Comparison of ENCODE assay signal across 9 cellular contexts in the genomic region with DNA sequence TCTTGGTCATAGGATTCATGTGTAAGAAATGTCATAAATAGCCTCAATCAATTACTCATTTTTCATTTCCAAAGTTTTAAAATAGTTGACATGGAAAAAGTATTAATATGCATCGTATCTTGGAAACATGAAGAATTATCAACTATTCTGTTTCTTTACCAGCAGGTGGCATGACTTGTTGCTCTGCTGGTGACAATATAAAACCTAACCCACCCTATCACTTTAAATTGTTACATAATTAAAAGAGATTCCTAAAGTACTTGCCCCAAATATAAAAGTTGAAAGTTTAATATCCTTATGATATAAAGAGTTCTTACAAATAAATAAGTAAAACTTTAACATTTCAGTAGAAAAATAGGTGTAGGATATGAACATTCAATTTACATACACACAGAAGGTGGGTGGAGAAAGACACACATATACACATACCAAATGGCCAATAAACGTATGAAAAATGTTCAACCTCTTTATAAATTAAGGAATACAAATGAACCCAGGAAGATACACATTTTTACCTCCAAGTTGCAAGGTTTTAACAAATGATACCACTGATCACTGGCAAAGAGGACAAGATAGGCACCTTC. TPM values are rescaled to one million over a fixed set of nuclear protein-coding genes. Genes with fewer than 3 reads are reported as not detected.
DNase-seq lines count a peak whose midpoint lies in the region; ATAC-seq, FAIRE-seq and TF ChIP-seq lines count a peak whose summit lies in the region.
"Had no signal": no experiment of that assay in that cellular context is flagged by ENCODE, and none has a peak within 500 bp of the region (broad histone marks: within the 10 kb centered on the region; RNA-seq: fewer than 3 reads in every experiment).

No MANE protein-coding gene starts in this region.

- no peak overlapping the region; a peak in 1 of 4 replicates for H3K9ac ChIP-seq in K562 (ENCODE audit: insufficient read depth in 1 of 2, low read depth in 2 of 2, low read length in 2 of 2)

- H3K27me3 ChIP-seq in K562 (ENCODE audit: control insufficient read depth in 2 of 2, insufficient read depth in 2 of 2, low read length in 2 of 2) (no peaks in the 10 kb centered on the region), lung (ENCODE audit: control insufficient read depth, insufficient read depth) (no peaks in the 10 kb centered on the region), right cardiac atrium (ENCODE audit: control insufficient read depth, insufficient read depth) (no peaks in the 10 kb centered on the region)

- 0 out of 3 replicates have a peak, but pooled peaks have one; percentile 26 for ATAC-seq in K562
- ATAC-seq in lung (ENCODE audit: insufficient read depth, low FRiP score): no peak
- ATAC-seq in HG03159 (IDR thresholded peaks at IDR 0.05; ENCODE audit: unreplicated experiment): no peak
- no peak for ATAC-seq in right cardiac atrium

- 17% methylated on average over 2 of the region's 2 CpGs for whole genome bisulfite sequencing in K562 (ENCODE audit: insufficient coverage, low coverage, missing lambda C conversion rate)
- WGBS in lung, 2 donors: 31 to 40% methylated on average over 2 of the region's 2 CpGs
- WGBS in right cardiac atrium: 61% methylated on average over 2 of the region's 2 CpGs

- in situ Hi-C loops in K562 (cut with MboI): no loop called here

- no TSS peak for BruUV-seq in K562 (replicated peaks; lab: Mats Ljungman, UMichigan)

- TF ChIP-seq EP300 in K562 (IDR thresholded peaks at IDR 0.05; ENCODE audit: low read length): no peak

- peak; percentile 62 to 78 for TF ChIP-seq RAD21 in K562 (CRISPR knock-in tag; conservative IDR thresholded peaks at IDR 0.05 in 1 of 2, IDR thresholded peaks at IDR 0.05 in 1 of 2)

- H3K27ac ChIP-seq in C4-2B (no peak overlapping the region), K562 (ENCODE audit: extremely low read depth, low read depth, low read length) (no peak overlapping the region), lung (ENCODE audit: low read depth in 1 of 2, low read length in 1 of 2) (no peak overlapping the region), right cardiac atrium (ENCODE audit: low read length) (no peak overlapping the region)

- no peak overlapping the region for H3K4me3 ChIP-seq in K562
- no peak overlapping the region for H3K4me3 ChIP-seq in lung
- H3K4me3 ChIP-seq in right cardiac atrium (ENCODE audit: low read length): no peak overlapping the region

- no peaks in the 10 kb centered on the region for H4K20me1 ChIP-seq in K562 (replicated peaks; ENCODE audit: control insufficient read depth, insufficient read depth, low read length)

- intact Hi-C loops in K562 (cut with micrococcal nuclease): loop anchor here (2.0 kb wide), 2 partner anchors 107 to 171 kb away; no protein-coding TSS in a partner anchor
- intact Hi-C loops in right cardiac atrium (cut with DNase I): loop anchor here in 1 of 4 donors (10.0 kb wide), 1 partner anchor 167 kb away; no protein-coding TSS in a partner anchor

- H3K79me2 ChIP-seq in K562 (ENCODE audit: control insufficient read depth, insufficient read depth, low read length): no peaks in the 10 kb centered on the region; the same call in 1 of the 3 replicates

- CTCF ChIA-PET in K562 (lab: Yijun Ruan, JAX; ENCODE audit: low intra/inter-chr PET ratio): interaction anchor here (0.6 to 1.6 kb wide), 5 partner anchors 107 to 172 kb away, joined by 3 to 9 read pairs (median 3); no protein-coding TSS in a partner anchor

- no peak overlapping the region for H3K4me2 ChIP-seq in K562 (ENCODE audit: insufficient read depth, low read length)

- FAIRE-seq in K562 (lab: Jason Lieb, UNC): peak; percentile 52

- H3K9me1 ChIP-seq in K562 (ENCODE audit: control insufficient read depth, insufficient read depth, low read length): no peaks in the 10 kb centered on the region

- peaks cover 0 to 11% of the 10 kb centered on the region in 2 experiments; a peak in 3 of 5 replicates for H3K4me1 ChIP-seq in K562 (replicated peaks in 1 of 2; ENCODE audit: control insufficient read depth in 2 of 2, insufficient read depth in 2 of 2, low read length in 2 of 2)
- H3K4me1 ChIP-seq in lung (ENCODE audit: control insufficient read depth in 2 of 2, insufficient read depth in 2 of 2, low read length in 2 of 2): peaks cover 0 to 20% of the 10 kb centered on the region in 2 donors
- H3K4me1 ChIP-seq in right cardiac atrium (ENCODE audit: control insufficient read depth, insufficient read depth, low read length): peaks cover 14% of the 10 kb centered on the region

- TF ChIP-seq POLR2A in K562 (conservative IDR thresholded peaks at IDR 0.05): no peak

- H3K9me3 ChIP-seq in K562 (replicated peaks; ENCODE audit: control insufficient read depth, insufficient read depth, low read depth, low read length) (no peaks in the 10 kb centered on the region), lung (ENCODE audit: control insufficient read depth in 2 of 2, insufficient read depth in 1 of 2, low read length in 1 of 2) (no peaks in the 10 kb centered on the region), right cardiac atrium (ENCODE audit: control insufficient read depth, low read length) (no peaks in the 10 kb centered on the region)

- DNase-seq in HT-29 (ENCODE audit: low spot score) (peak; percentile 29), K562 (ENCODE audit: extremely low read depth in 1 of 4, low spot score in 3 of 4) (peak in 2 of 4 experiments; percentile 26), lung (ENCODE audit: low spot score) (no peak), right cardiac atrium (no peak), NCI-H1092 (lab: John Stamatoyannopoulos, UW) (no peak)
- no peak for DNase-seq in activated CD8-positive, alpha-beta memory T cell treated with anti-CD3 and anti-CD28 coated beads, Interleukin-2, amount 50 U/mL, for 4 hours
- DNase-seq: activated effector memory CD4-positive, alpha-beta T cell treated with Interleukin-2 at 50 U/mL for 16 hours had no signal

- TF ChIP-seq CTCF in C4-2B (conservative IDR thresholded peaks at IDR 0.05) (peak; percentile 82), K562 (IDR thresholded peaks at IDR 0.05 in 2 of 3, conservative IDR thresholded peaks at IDR 0.05 in 1 of 3; ENCODE audit: insufficient read depth in 2 of 3, low read depth in 1 of 3, low read length in 3 of 3) (peak in 2 of 3 experiments; percentile 24 to 68; a peak in 3 of 6 replicates), lung (IDR thresholded peaks at IDR 0.05; ENCODE audit: control extremely low read depth, extremely low read depth) (peak; percentile 20)

- POLR2A ChIA-PET in K562 (lab: Yijun Ruan, JAX): no interaction called here

- peaks cover 4% of the 10 kb centered on the region; the same call in 1 of the 3 replicates for H3K36me3 ChIP-seq in K562 (ENCODE audit: control insufficient read depth, insufficient read depth, low read length)
- H3K36me3 ChIP-seq in lung (ENCODE audit: control insufficient read depth in 2 of 2, insufficient read depth in 2 of 2, low read length in 2 of 2): no peaks in the 10 kb centered on the region

- no peak overlapping the region for H2AFZ ChIP-seq in K562 (ENCODE audit: low read depth, low read length)

TF ChIP-seq in K562, 482 proteins besides CTCF, POLR2A, EP300 and RAD21 (continues in another document):
- TF ChIP-seq TAF9B (IDR thresholded peaks at IDR 0.05; ENCODE audit: partially characterized antibody) (no peak), GATAD2B (IDR thresholded peaks at IDR 0.05; ENCODE audit: borderline replicate concordance) (peak; percentile 59; the same call in 1 of the 2 replicates), KLF13 (tag; IDR thresholded peaks at IDR 0.05; ENCODE audit: borderline replicate concordance, low read depth) (no peak), SMC3 (conservative IDR thresholded peaks at IDR 0.05; ENCODE audit: insufficient read depth, low read depth, low read length) (peak; percentile 42; the same call in 1 of the 2 replicates), PHB (CRISPR knock-in tag; IDR thresholded peaks at IDR 0.05) (no peak), NR3C1 (CRISPR knock-in tag; IDR thresholded peaks at IDR 0.05) (no peak), ZFX (CRISPR knock-in tag; IDR thresholded peaks at IDR 0.05) (no peak), HMG20A (CRISPR knock-in tag; conservative IDR thresholded peaks at IDR 0.05) (no peak), ARNT (IDR thresholded peaks at IDR 0.05) (no peak)

RNA-seq across cellular contexts. Expression of a gene that starts 30.6 kb away (rescaled TPM):
- total RNA-seq in HT-29 (2014; rRNA removed; shearing (Covaris generic)): not detected in 2 replicates
- 40.0 and 59.2 TPM in 2 replicates for total RNA-seq in K562 (2011; cell fraction: chromatin; rRNA removed; ENCODE audit: low replicate concordance)
- 29.5 and 48.0 TPM in 2 replicates for total RNA-seq in K562 (2011; cell fraction: nucleolus; rRNA removed)
- total RNA-seq in K562 (2011; cell fraction: nucleoplasm; rRNA removed): 40.7 and 44.0 TPM in 2 replicates
- 17.3 and 23.7 TPM in 2 replicates for total RNA-seq in K562 (2014; rRNA removed)
- total RNA-seq in K562 (2014; rRNA removed; fragmentation: Illumina TruSeq; extraction: Trizol): 26.4 and 28.7 TPM in 2 replicates
- 15.4 and 17.5 TPM in 2 replicates for total RNA-seq in K562 (2015; rRNA removed; fragmentation: Illumina TruSeq; extraction: Trizol)
- total RNA-seq in K562 (2021): 61.4 and 66.1 TPM in 2 replicates
- polyA plus RNA-seq in K562 (2011; rRNA removed): 5.2 and 8.0 TPM in 2 replicates
- polyA plus RNA-seq in K562 (2011; cell fraction: cytosol; rRNA removed): 9.8 and 14.0 TPM in 2 replicates
- 7.7 and 8.0 TPM in 2 replicates for polyA plus RNA-seq in K562 (2011; cell fraction: nucleus; rRNA removed)
- polyA plus RNA-seq in K562 (2012): 10.2 and 16.8 TPM in 2 replicates
- polyA plus RNA-seq in K562 (2014; fragmentation: Illumina TruSeq; extraction: Trizol): 22.5 and 24.4 TPM in 2 replicates
- 10 to 100 TPM in 1 of 2 experiments, 1 to 10 TPM in 1; 9.9 to 30.1 TPM for polyA plus RNA-seq in K562 (2014; fragmentation: Nextera tagmentation; extraction: Ambion mirVana)
- 12.5 and 12.9 TPM in 2 replicates for polyA plus RNA-seq in K562 (2014; rRNA removed)
- 18.9 and 28.9 TPM in 2 replicates for polyA minus RNA-seq in K562 (2011; rRNA and poly(A)+ RNA removed)
- 13.7 and 23.6 TPM in 2 replicates for polyA minus RNA-seq in K562 (2011; cell fraction: cytosol; rRNA and poly(A)+ RNA removed)
- 18.7 and 26.7 TPM in 2 replicates for polyA minus RNA-seq in K562 (2011; cell fraction: nucleus; rRNA and poly(A)+ RNA removed)
- 10 to 100 TPM; 29.3 to 46.7 TPM for total RNA-seq in lung
- polyA plus RNA-seq in lung: 1 to 10 TPM; 1.5 to 2.7 TPM
- total RNA-seq in right cardiac atrium: 100 to 1,000 TPM in 2 of 4 donors, 10 to 100 TPM in 2; 89.9 to 196 (median 130) TPM
- 19.7 TPM for polyA plus RNA-seq in right cardiac atrium

Comparison
In these comparisons a context has a peak if more than half of its experiments do, and no peak if none do; other contexts are left out.
1. CTCF ChIP-seq: peak in every context shown above with its lines; median percentile 82 in C4-2B; 46 in K562; 20 in lung.
2. RNA of a gene that starts 30.6 kb away (total RNA-seq): 89.9 to 196 TPM in right cardiac atrium, 29.3 to 46.7 TPM in lung and 15.4 to 66.1 TPM in K562; not detected in HT-29; every median in the first group is over 10 times any median in the second.